8 cellular contexts compared by ENCODE assay signal in the genomic region with DNA sequence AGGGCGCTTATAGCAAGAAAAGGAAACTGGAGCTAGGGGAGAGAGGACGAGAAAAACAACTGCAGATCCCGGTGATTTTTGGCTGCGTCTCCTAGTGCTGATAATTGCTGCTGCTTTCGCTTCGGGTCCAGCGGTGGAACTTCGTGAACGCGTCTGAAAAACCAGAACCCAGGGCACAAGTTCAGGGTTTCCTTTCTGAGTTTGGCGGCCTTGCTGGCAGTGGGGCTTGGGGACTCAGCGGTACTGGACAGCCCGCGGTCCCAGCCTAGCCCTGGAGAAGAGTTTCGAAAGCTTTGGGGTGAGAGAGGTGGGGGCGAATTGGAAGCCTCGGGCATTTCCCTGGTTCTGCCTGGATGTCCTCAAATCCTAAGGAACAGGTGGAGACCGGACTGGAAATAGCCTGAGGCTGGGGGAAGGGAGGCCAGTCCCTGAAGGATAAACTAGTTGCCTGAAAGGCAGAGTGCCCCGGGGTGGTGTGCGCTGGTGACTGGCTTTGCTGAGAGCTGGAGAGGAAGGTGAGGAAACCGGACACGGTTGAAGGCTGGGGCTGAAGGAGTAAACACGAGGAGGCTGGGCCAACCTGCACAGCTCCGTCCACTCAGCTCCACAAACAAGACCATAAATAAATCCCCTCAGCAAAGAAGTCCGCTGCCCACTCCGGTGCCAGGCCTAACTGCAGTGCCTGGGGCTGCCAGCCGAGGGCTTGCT. TPM values are rescaled to one million over a fixed set of nuclear protein-coding genes. Genes with fewer than 3 reads are reported as not detected.
A peak's percentile ranks its signal among the peaks of the same experiment; 100 is the strongest.
DNase-seq lines count a peak whose midpoint lies in the region; ATAC-seq and TF ChIP-seq lines count a peak whose summit lies in the region.

No MANE protein-coding gene starts in this region.

- no peaks in the 10 kb centered on the region for H4K20me1 ChIP-seq in DOHH2 (ENCODE audit: control insufficient read depth, insufficient read depth, low read depth, low read length)

- H3K79me2 ChIP-seq in DOHH2 (ENCODE audit: control insufficient read depth, low read length): no peaks in the 10 kb centered on the region

- H3K36me3 ChIP-seq in DOHH2 (ENCODE audit: control insufficient read depth, low read length): no peaks in the 10 kb centered on the region
- no peaks in the 10 kb centered on the region for H3K36me3 ChIP-seq in lower lobe of right lung

- peaks cover 38% of the 10 kb centered on the region for H3K4me1 ChIP-seq in DOHH2 (ENCODE audit: control insufficient read depth, low read length)
- H3K4me1 ChIP-seq in lower lobe of right lung: peaks cover 47% of the 10 kb centered on the region

- peak overlapping the region; percentile 93 for H3K4me3 Mint-ChIP-seq in T-helper 17 cell
- H3K4me3 Mint-ChIP-seq in effector memory CD8-positive, alpha-beta T cell: peak overlapping the region; percentile 89 to 94
- peak overlapping the region; percentile 83 to 95 for H3K4me3 Mint-ChIP-seq in stimulated activated naive CD8-positive, alpha-beta T cell treated with anti-CD3 and anti-CD28 coated beads, Interleukin-15, amount 100 ng/mL, for 72 hours

- peak overlapping the region; percentile 86 for H3K27ac Mint-ChIP-seq in T-helper 17 cell
- H3K27ac Mint-ChIP-seq in effector memory CD8-positive, alpha-beta T cell: peak overlapping the region; percentile 20 to 70
- H3K27ac Mint-ChIP-seq in stimulated activated naive CD8-positive, alpha-beta T cell treated with anti-CD3 and anti-CD28 coated beads, Interleukin-15, amount 100 ng/mL, for 72 hours: peak overlapping the region; percentile 67 to 68

- ATAC-seq in T-helper 17 cell: no peak
- ATAC-seq in effector memory CD8-positive, alpha-beta T cell (replicated peaks): peak; percentile 4
- ATAC-seq in lower lobe of right lung: peak; percentile 39 to 88
- ATAC-seq in stimulated activated naive CD8-positive, alpha-beta T cell treated with anti-CD3 and anti-CD28 coated beads, Interleukin-15, amount 100 ng/mL, for 72 hours: peak; percentile 9
- no peak for ATAC-seq in GM18519 (IDR thresholded peaks at IDR 0.05; ENCODE audit: low FRiP score, unreplicated experiment)

- DNase-seq in HL-60 (ENCODE audit: low read depth in 1 of 2, low spot score in 1 of 2) (peak in 1 of 2 experiments; percentile 52), T-helper 17 cell (no peak), lower lobe of right lung (peak; percentile 85), amniotic stem cell (lab: John Stamatoyannopoulos, UW) (no peak)
- peak in 1 of 3 experiments; percentile 6 for DNase-seq in effector memory CD8-positive, alpha-beta T cell
- DNase-seq in stimulated activated naive CD8-positive, alpha-beta T cell treated with anti-CD3 and anti-CD28 coated beads, Interleukin-15, amount 100 ng/mL, for 72 hours: peak; percentile 12 to 26

- H3K27ac ChIP-seq in DOHH2 (ENCODE audit: low read depth, low read length) (no peak overlapping the region), HL-60 (replicated peaks) (no peak overlapping the region), lower lobe of right lung (peak overlapping the region; percentile 70)

- peak overlapping the region; percentile 68 for H3K4me3 ChIP-seq in DOHH2 (ENCODE audit: low read length)
- peak overlapping the region; percentile 49 for H3K4me3 ChIP-seq in HL-60 (replicated peaks; ENCODE audit: insufficient read depth, low read length)
- H3K4me3 ChIP-seq in lower lobe of right lung: peak overlapping the region; percentile 72

- H3K9me3 Mint-ChIP-seq in effector memory CD8-positive, alpha-beta T cell: no peaks in the 10 kb centered on the region
- H3K9me3 Mint-ChIP-seq in stimulated activated naive CD8-positive, alpha-beta T cell treated with anti-CD3 and anti-CD28 coated beads, Interleukin-15, amount 100 ng/mL, for 72 hours: no peaks in the 10 kb centered on the region

- peaks cover 15% of the 10 kb centered on the region for H3K4me1 Mint-ChIP-seq in T-helper 17 cell
- H3K4me1 Mint-ChIP-seq in effector memory CD8-positive, alpha-beta T cell (ENCODE audit: low read depth in 2 of 2): peaks cover 17 to 19% of the 10 kb centered on the region in 2 donors
- peaks cover 38% of the 10 kb centered on the region for H3K4me1 Mint-ChIP-seq in stimulated activated naive CD8-positive, alpha-beta T cell treated with anti-CD3 and anti-CD28 coated beads, Interleukin-15, amount 100 ng/mL, for 72 hours

- no peaks in the 10 kb centered on the region for H3K9me2 ChIP-seq in DOHH2 (replicated peaks; ENCODE audit: control insufficient read depth, low read length)

- H3K36me3 Mint-ChIP-seq in T-helper 17 cell (ENCODE audit: low read depth): no peaks in the 10 kb centered on the region
- H3K36me3 Mint-ChIP-seq in effector memory CD8-positive, alpha-beta T cell (ENCODE audit: insufficient read depth): no peaks in the 10 kb centered on the region

- intact Hi-C loops in lower lobe of right lung (cut with DNase I): no loop called here

- H3K27me3 Mint-ChIP-seq in T-helper 17 cell: peaks cover 26% of the 10 kb centered on the region
- H3K27me3 Mint-ChIP-seq in effector memory CD8-positive, alpha-beta T cell: peaks cover 14 to 42% of the 10 kb centered on the region in 2 donors
- H3K27me3 Mint-ChIP-seq in stimulated activated naive CD8-positive, alpha-beta T cell treated with anti-CD3 and anti-CD28 coated beads, Interleukin-15, amount 100 ng/mL, for 72 hours: peaks cover 52% of the 10 kb centered on the region

- H3K4me2 ChIP-seq in DOHH2 (ENCODE audit: low read length): peak overlapping the region; percentile 73

- no peaks in the 10 kb centered on the region for H3K9me3 ChIP-seq in DOHH2 (ENCODE audit: control insufficient read depth, insufficient read depth, low read length)
- H3K9me3 ChIP-seq in T-helper 17 cell (ENCODE audit: control insufficient read depth, low read length, poor library complexity, severe bottlenecking): no peaks in the 10 kb centered on the region
- no peaks in the 10 kb centered on the region for H3K9me3 ChIP-seq in lower lobe of right lung

- peaks cover 14% of the 10 kb centered on the region for H3F3A ChIP-seq in DOHH2 (ENCODE audit: control insufficient read depth, insufficient read depth)

- TF ChIP-seq CTCF in DOHH2 (IDR thresholded peaks at IDR 0.05; ENCODE audit: low read depth, low read length, poor library complexity, severe bottlenecking) (no peak), HL-60 (IDR thresholded peaks at IDR 0.05; ENCODE audit: insufficient read depth, low read length) (no peak), lower lobe of right lung (IDR thresholded peaks at IDR 0.05) (peak; percentile 66)

- H3K27me3 ChIP-seq in DOHH2 (ENCODE audit: control insufficient read depth, low read length) (peaks cover 50% of the 10 kb centered on the region), HL-60 (ENCODE audit: insufficient read depth, poor library complexity, severe bottlenecking) (peaks cover 31% of the 10 kb centered on the region), lower lobe of right lung (ENCODE audit: low read depth) (no peaks in the 10 kb centered on the region)

RNA-seq across cellular contexts. Expression of a gene that starts 0.9 kb away (rescaled TPM):
- total RNA-seq in T-helper 17 cell (10 to 100 TPM in 1 of 2 donors, under 1 TPM in 1; 0.52 to 33.6 TPM), lower lobe of right lung (22.5 TPM)

Comparison
In these comparisons a context has a peak if more than half of its experiments do, and no peak if none do; other contexts are left out.
1. DNase-seq: peak in lower lobe of right lung (single experiment) and stimulated activated naive CD8-positive, alpha-beta T cell treated with anti-CD3 and anti-CD28 coated beads, Interleukin-15, amount 100 ng/mL, for 72 hours (2 of 2); none in T-helper 17 cell (0 of 3) and amniotic stem cell (single experiment).
2. ATAC-seq: peak in effector memory CD8-positive, alpha-beta T cell (single experiment), lower lobe of right lung (2 of 2) and stimulated activated naive CD8-positive, alpha-beta T cell treated with anti-CD3 and anti-CD28 coated beads, Interleukin-15, amount 100 ng/mL, for 72 hours (single experiment); none in T-helper 17 cell (single experiment) and GM18519 (single experiment).
3. Peak in every context shown above with its lines, with median percentiles within 50 percentile points of each other: H3K4me3 ChIP-seq, H3K27ac Mint-ChIP-seq and H3K4me3 Mint-ChIP-seq.